Comparison of ENCODE assay signal across 8 cellular contexts in genomic region chr10:102395677-102396197, GRCh38. TPM values are rescaled to one million over a fixed set of nuclear protein-coding genes. Genes with fewer than 3 reads are reported as not detected.
DNase-seq lines count a peak whose midpoint lies in the region; ATAC-seq and TF ChIP-seq lines count a peak whose summit lies in the region.

Gene NFKB2, plus strand, starts transcription at chr10:102395705. Its CDS starts 255 bp downstream, at chr10:102395960.

- peaks cover 18% of the 10 kb centered on the region for H3K4me1 ChIP-seq in osteoblast (ENCODE audit: insufficient read depth, low read length)

- H3K4me3 ChIP-seq in SU-DHL-6 (ENCODE audit: insufficient read depth, low read length, poor library complexity, severe bottlenecking): peak within 1 kb of the TSS; percentile 97
- peak within 1 kb of the TSS; percentile 88 for H3K4me3 ChIP-seq in osteoblast (ENCODE audit: insufficient read depth, low read length)

- H3K9ac ChIP-seq in SU-DHL-6 (ENCODE audit: low read length): peak within 1 kb of the TSS; percentile 91

- no peaks in the 10 kb centered on the region for H4K20me1 ChIP-seq in SU-DHL-6 (ENCODE audit: low read depth, low read length)
- H4K20me1 ChIP-seq in osteoblast (ENCODE audit: insufficient read depth, low read length): no peaks in the 10 kb centered on the region

- H3K36me3 ChIP-seq in SU-DHL-6 (ENCODE audit: low read length) (no peaks in the 10 kb centered on the region), osteoblast (ENCODE audit: insufficient read depth, low read length) (peaks cover 21% of the 10 kb centered on the region)

- DNase-seq in fibroblast of peridontal ligament (ENCODE audit: extremely low read depth) (peak; percentile 77), osteoblast (ENCODE audit: insufficient read length, low spot score, missing footprints) (peak; percentile 95), KBM-7 (no peak)

- peaks cover 18% of the 10 kb centered on the region; the same call in 1 of the 2 replicates for H3F3A ChIP-seq in SU-DHL-6 (ENCODE audit: insufficient read depth)

- ATAC-seq in HG03045 (IDR thresholded peaks at IDR 0.05; ENCODE audit: unreplicated experiment) (no peak), HG02623 (IDR thresholded peaks at IDR 0.05; ENCODE audit: unreplicated experiment) (no peak), HG03460 (IDR thresholded peaks at IDR 0.05; ENCODE audit: unreplicated experiment) (no peak)

- no peak for TF ChIP-seq CTCF in SU-DHL-6 (IDR thresholded peaks at IDR 0.05; ENCODE audit: insufficient read depth, low read length, poor library complexity, severe bottlenecking)
- no peak for TF ChIP-seq CTCF in osteoblast (IDR thresholded peaks at IDR 0.05; ENCODE audit: extremely low read depth, low read depth, low read length)

- H3K27ac ChIP-seq in SU-DHL-6 (ENCODE audit: low read depth, low read length) (peak within 1 kb of the TSS; percentile 96), osteoblast (ENCODE audit: low read depth, low read length) (peak within 1 kb of the TSS; percentile 95)

- peak; percentile 44 for TF ChIP-seq POLR2A in GM15510 (IDR thresholded peaks at IDR 0.05; ENCODE audit: borderline replicate concordance, extremely low read depth, insufficient read length)

- H3K9me3 ChIP-seq in SU-DHL-6 (ENCODE audit: insufficient read depth, low read length): no peaks in the 10 kb centered on the region
- H3K9me3 ChIP-seq in osteoblast (ENCODE audit: low read depth, low read length): no peaks in the 10 kb centered on the region

- H3K9me2 ChIP-seq in SU-DHL-6 (replicated peaks; ENCODE audit: insufficient read depth, low read length): no peaks in the 10 kb centered on the region

- in situ Hi-C loops in KBM-7 (cut with MboI; ENCODE audit: low pct_unique_long_range_greater_than_20kb, low sequenced_read_pairs): no loop called here

- H3K4me2 ChIP-seq in SU-DHL-6 (ENCODE audit: low read depth, low read length, poor library complexity, severe bottlenecking) (peak within 1 kb of the TSS; percentile 78), osteoblast (ENCODE audit: insufficient read depth, low read length) (peak within 1 kb of the TSS; percentile 95)

- H3K27me3 ChIP-seq in SU-DHL-6 (ENCODE audit: low read length): no peaks in the 10 kb centered on the region
- H3K27me3 ChIP-seq in osteoblast (ENCODE audit: insufficient read depth, low read length): no peaks in the 10 kb centered on the region

- peak within 1 kb of the TSS; percentile 23 for H2AFZ ChIP-seq in SU-DHL-6 (ENCODE audit: low read depth, low read length, severe bottlenecking)
- peak within 1 kb of the TSS; percentile 81 for H2AFZ ChIP-seq in osteoblast (ENCODE audit: low read length)

- H3K79me2 ChIP-seq in SU-DHL-6 (ENCODE audit: insufficient read depth, low read length): peaks cover 8% of the 10 kb centered on the region; the same call in 1 of the 2 replicates
- H3K79me2 ChIP-seq in osteoblast (ENCODE audit: insufficient read depth, low read length): peaks cover 13% of the 10 kb centered on the region

RNA-seq across cellular contexts. Expression of gene NFKB2, which starts in this region (rescaled TPM):
- 17.7 and 20.3 TPM in 2 replicates for total RNA-seq in osteoblast
